13 cellular contexts compared by ENCODE assay signal in genomic region chr1:156895408-156895874, GRCh38. TPM values are rescaled to one million over a fixed set of nuclear protein-coding genes. Genes with fewer than 3 reads are reported as not detected.
DNase-seq lines count a peak whose midpoint lies in the region; ATAC-seq and TF ChIP-seq lines count a peak whose summit lies in the region.
"Had no signal": no experiment of that assay in that cellular context is flagged by ENCODE, and none has a peak within 500 bp of the region (broad histone marks: within the 10 kb centered on the region; RNA-seq: fewer than 3 reads in every experiment).

No MANE protein-coding gene starts in this region.

- DNase-seq in G401 (ENCODE audit: low spot score): peak; percentile 23
- DNase-seq in right atrium auricular region (ENCODE audit: low spot score): no peak
- no peak for DNase-seq in globus pallidus (ENCODE audit: low spot score)
- no peak for DNase-seq in midbrain (lab: John Stamatoyannopoulos, UW)
- no peak for DNase-seq in CD1c-positive myeloid dendritic cell (ENCODE audit: extremely low spot score)
- DNase-seq: activated CD4-positive, CD25-positive, alpha-beta regulatory T cell; activated naive CD4-positive, alpha-beta T cell; H9; NCI-H1092 treated with DMSO at 0.1 percent for 48 hours had no signal

- peak overlapping the region; percentile 3 for H3K27ac ChIP-seq in angular gyrus (ENCODE audit: low read depth, low read length)
- H3K27ac ChIP-seq in right atrium auricular region: peak overlapping the region; percentile 85 to 90
- peak overlapping the region in 11 of 21 experiments; percentile 16 to 82 (median 52) for H3K27ac ChIP-seq in skin epidermis

- H3K27me3 ChIP-seq in right atrium auricular region: no peaks in the 10 kb centered on the region

- H3K4me1 ChIP-seq in right atrium auricular region: peaks cover 0 to 77% of the 10 kb centered on the region in 2 donors

- TF ChIP-seq CTCF in right atrium auricular region (IDR thresholded peaks at IDR 0.05): no peak

- no peak for ATAC-seq in GM18870 (IDR thresholded peaks at IDR 0.05; ENCODE audit: unreplicated experiment)
- ATAC-seq: mucosa of descending colon had no signal

- in situ Hi-C loops in G401 (cut with HindIII; ENCODE audit: low sequenced_read_pairs): no loop called here

- H3K9me3 ChIP-seq in right atrium auricular region: no peaks in the 10 kb centered on the region
- H3K9me3 ChIP-seq: mucosa of descending colon had no signal

- no peaks in the 10 kb centered on the region for H3K36me3 ChIP-seq in right atrium auricular region

- peak overlapping the region; percentile 51 to 59 for H3K4me3 ChIP-seq in right atrium auricular region
- H3K4me3 ChIP-seq in skin epidermis: no peak overlapping the region
- H3K4me3 ChIP-seq: mucosa of descending colon had no signal

RNA-seq across cellular contexts. Expression of gene PEAR1, which starts 1.9 kb away (rescaled TPM):
- 6.6 and 7.1 TPM in 2 replicates for total RNA-seq in G401 (2014; rRNA removed; shearing (Covaris generic))
- total RNA-seq in right atrium auricular region: 10 to 100 TPM in 1 of 2 donors, 1 to 10 TPM in 1; 7.9 to 12.5 TPM

RNA-seq across cellular contexts. Expression of gene LRRC71, which starts 25.0 kb away (rescaled TPM):
- total RNA-seq in G401 (2014; rRNA removed; shearing (Covaris generic)): not detected in 2 replicates
- not detected for total RNA-seq in right atrium auricular region
- total RNA-seq: H9, mucosa of descending colon had no signal

RNA-seq across cellular contexts. Expression of gene NTRK1, which starts 34.8 kb away (rescaled TPM):
- total RNA-seq in G401 (2014; rRNA removed; shearing (Covaris generic)): 0.81 and 1.2 TPM in 2 replicates
- total RNA-seq in right atrium auricular region: 1 to 10 TPM in 1 of 2 donors, under 1 TPM in 1; 0.43 to 1.7 TPM

RNA-seq across cellular contexts. Expression of gene INSRR, which starts 36.5 kb away (rescaled TPM):
- not detected in 2 replicates for total RNA-seq in G401 (2014; rRNA removed; shearing (Covaris generic))
- not detected for total RNA-seq in right atrium auricular region
- total RNA-seq: H9 had no signal

Comparison
In these comparisons a context has a peak if more than half of its experiments do, and no peak if none do; other contexts are left out.
1. H3K27ac ChIP-seq: peak in every context shown above with its lines; median percentile 88 in right atrium auricular region; 52 in skin epidermis; 3 in angular gyrus.
2. H3K4me3 ChIP-seq: peak in right atrium auricular region (2 of 2); none in skin epidermis (0 of 7).